Comparison of ENCODE assay signal across 24 cellular contexts in the genomic region with DNA sequence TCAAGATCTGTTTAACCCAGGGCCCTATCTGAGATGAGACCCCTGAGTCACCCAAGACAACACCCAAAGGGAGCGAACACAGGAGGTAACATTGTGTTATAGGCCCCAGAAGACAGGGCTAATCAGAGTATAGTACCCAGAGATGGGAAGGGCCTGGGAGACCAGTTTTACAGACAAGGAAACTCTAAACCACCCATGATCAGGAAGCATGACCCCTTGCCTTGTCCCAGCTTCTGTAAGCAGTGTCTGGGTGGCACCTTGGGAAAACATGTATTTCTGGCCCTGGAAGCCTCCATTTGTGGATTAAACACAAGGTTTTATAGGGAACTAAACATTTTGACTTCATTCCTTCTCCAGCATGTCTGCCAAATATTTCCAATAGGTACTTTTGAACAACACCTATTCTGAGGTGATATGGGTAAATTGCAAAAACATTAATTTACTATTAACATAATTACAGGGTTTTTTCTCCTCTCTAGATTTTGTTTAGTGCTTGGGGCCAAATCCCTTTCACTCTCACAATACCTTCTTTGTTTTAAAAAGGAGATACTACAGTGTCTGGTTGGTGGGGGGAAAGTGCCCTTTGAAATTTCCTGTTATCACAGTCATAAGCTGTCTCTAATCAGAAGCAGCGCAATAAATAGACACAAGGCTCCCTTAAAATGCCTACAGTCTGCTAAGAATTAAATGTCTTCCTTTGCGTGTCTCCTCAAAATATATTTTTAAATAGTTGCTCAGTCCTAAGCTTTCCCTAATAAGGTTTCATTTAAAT.
A peak's percentile ranks its signal among the peaks of the same experiment; 100 is the strongest.
DNase-seq lines count a peak whose midpoint lies in the region; ATAC-seq and TF ChIP-seq lines count a peak whose summit lies in the region.
"Had no signal": no experiment of that assay in that cellular context is flagged by ENCODE, and none has a peak within 500 bp of the region (broad histone marks: within the 10 kb centered on the region; RNA-seq: fewer than 3 reads in every experiment).

No MANE protein-coding gene starts in this region.

- H3K27me3 Mint-ChIP-seq in mesothelial cell of epicardium (ENCODE audit: low read depth): no peaks in the 10 kb centered on the region
- H3K27me3 Mint-ChIP-seq in type B pancreatic cell: no peaks in the 10 kb centered on the region
- H3K27me3 Mint-ChIP-seq in Caco-2 (ENCODE audit: insufficient read depth, unreplicated experiment): no peaks in the 10 kb centered on the region
- H3K27me3 Mint-ChIP-seq: CD4-positive, CD25-positive, alpha-beta regulatory T cell had no signal

- POLR2A ChIA-PET in Caco-2 (lab: Charles Lee): no interaction called here

- no peak for ATAC-seq in HG02571 (IDR thresholded peaks at IDR 0.05; ENCODE audit: unreplicated experiment)
- ATAC-seq: GM12878, GM23338, PC-3, SK-N-SH treated with all-trans-retinoic acid at 6 μM for 48 hours had no signal

- H3K27ac Mint-ChIP-seq in mesothelial cell of epicardium: peak overlapping the region; percentile 6
- no peak overlapping the region for H3K27ac Mint-ChIP-seq in type B pancreatic cell
- no peak overlapping the region for H3K27ac Mint-ChIP-seq in Caco-2 (ENCODE audit: unreplicated experiment)
- H3K27ac Mint-ChIP-seq: CD4-positive, CD25-positive, alpha-beta regulatory T cell; GM23338; HFFc6 had no signal

- no peaks in the 10 kb centered on the region for H3K36me3 ChIP-seq in colonic mucosa
- no peaks in the 10 kb centered on the region for H3K36me3 ChIP-seq in Caco-2 (ENCODE audit: control insufficient read depth, insufficient read depth, low read length)
- H3K36me3 ChIP-seq: BLaER1, MG63 had no signal

- H3K4me3 ChIP-seq in colonic mucosa: no peak overlapping the region
- no peak overlapping the region for H3K4me3 ChIP-seq in Caco-2 (ENCODE audit: low read depth, low read length)
- H3K4me3 ChIP-seq: BLaER1, GM12878, GM23338, MG63 had no signal

- DNase-seq in NCI-H1048 (lab: John Stamatoyannopoulos, UW) (peak; percentile 41), colonic mucosa (peak; percentile 28), mesothelial cell of epicardium (ENCODE audit: low spot score in 2 of 2, unreplicated experiment in 2 of 2) (no peak), type B pancreatic cell (ENCODE audit: extremely low spot score, unreplicated experiment) (no peak), Caco-2 (no peak), NCI-H2081 treated with DMSO at 0.1 percent for 48 hours (lab: John Stamatoyannopoulos, UW) (no peak)
- DNase-seq: CD4-positive, CD25-positive, alpha-beta regulatory T cell; H9; HFFc6; IMR-90; KG1; MG63; NCI-H1694; NCI-H2029 treated with DMSO at 0.1 percent for 48 hours; NCI-H2171; NCI-H345; NCI-H510A treated with DMSO at 0.1 percent for 48 hours; NK-92 treated with Interleukin-12 subunit alpha and Interleukin-12 subunit beta, amount 100 ng/mL, for 24 hours; PC-3 had no signal

- intact Hi-C loops in colonic mucosa (cut with DNase I): loop anchor here (10.0 kb wide), 1 partner anchor 342 kb away; a partner anchor contains a TSS
- intact Hi-C loops in Caco-2 (cut with micrococcal nuclease; ENCODE audit: unreplicated experiment): loop anchor here (10.0 kb wide), 1 partner anchor 342 kb away; a partner anchor contains a TSS

- no TSS peak for BruUV-seq in Caco-2 (replicated peaks; lab: Mats Ljungman, UMichigan)

- H3K36me3 Mint-ChIP-seq in mesothelial cell of epicardium (no peaks in the 10 kb centered on the region), type B pancreatic cell (no peaks in the 10 kb centered on the region), Caco-2 (ENCODE audit: insufficient read depth, unreplicated experiment) (no peaks in the 10 kb centered on the region)
- H3K36me3 Mint-ChIP-seq: CD4-positive, CD25-positive, alpha-beta regulatory T cell had no signal

- H3K27me3 ChIP-seq in colonic mucosa: no peaks in the 10 kb centered on the region
- no peaks in the 10 kb centered on the region for H3K27me3 ChIP-seq in Caco-2 (replicated peaks; ENCODE audit: control insufficient read depth, insufficient read depth, low read length)
- H3K27me3 ChIP-seq: BLaER1, MG63 had no signal

- no peak overlapping the region for H3K27ac ChIP-seq in colonic mucosa
- H3K27ac ChIP-seq: BLaER1 had no signal

- H3K4me1 ChIP-seq in colonic mucosa: no peaks in the 10 kb centered on the region
- H3K4me1 ChIP-seq in Caco-2: peaks cover 18% of the 10 kb centered on the region
- H3K4me1 ChIP-seq: BLaER1 had no signal

- H3K9me3 Mint-ChIP-seq in mesothelial cell of epicardium: no peaks in the 10 kb centered on the region
- H3K9me3 Mint-ChIP-seq in type B pancreatic cell: no peaks in the 10 kb centered on the region
- no peaks in the 10 kb centered on the region for H3K9me3 Mint-ChIP-seq in Caco-2 (ENCODE audit: unreplicated experiment)
- H3K9me3 Mint-ChIP-seq: GM23338, H9 had no signal

- no peaks in the 10 kb centered on the region for H3K9me3 ChIP-seq in colonic mucosa
- no peaks in the 10 kb centered on the region for H3K9me3 ChIP-seq in Caco-2
- H3K9me3 ChIP-seq: BLaER1, MG63 had no signal

- H3K4me3 Mint-ChIP-seq in mesothelial cell of epicardium (no peak overlapping the region), type B pancreatic cell (peak overlapping the region; percentile 18), Caco-2 (ENCODE audit: unreplicated experiment) (no peak overlapping the region)
- H3K4me3 Mint-ChIP-seq: CD4-positive, CD25-positive, alpha-beta regulatory T cell; GM23338; H9; HFFc6 had no signal

- TF ChIP-seq CTCF in colonic mucosa (IDR thresholded peaks at IDR 0.05): no peak
- no peak for TF ChIP-seq CTCF in mesothelial cell of epicardium (IDR thresholded peaks at IDR 0.05; ENCODE audit: unreplicated experiment)
- TF ChIP-seq CTCF in type B pancreatic cell (conservative IDR thresholded peaks at IDR 0.05): no peak
- no peak for TF ChIP-seq CTCF in Caco-2 (IDR thresholded peaks at IDR 0.05; ENCODE audit: insufficient read depth in 1 of 2, low read depth in 1 of 2, low read length in 1 of 2, severe bottlenecking in 1 of 2, unreplicated experiment in 1 of 2)

- CTCF ChIA-PET in Caco-2 (lab: Charles Lee): no interaction called here

- H3K9ac ChIP-seq in colonic mucosa (ENCODE audit: low read depth in 2 of 2, low read length in 2 of 2): no peak overlapping the region
- H3K9ac ChIP-seq: BLaER1 had no signal

- H3K4me1 Mint-ChIP-seq in mesothelial cell of epicardium (peaks cover 48% of the 10 kb centered on the region), type B pancreatic cell (ENCODE audit: unreplicated experiment) (peaks cover 43% of the 10 kb centered on the region), Caco-2 (ENCODE audit: low read depth, unreplicated experiment) (no peaks in the 10 kb centered on the region)
- H3K4me1 Mint-ChIP-seq: CD4-positive, CD25-positive, alpha-beta regulatory T cell had no signal

Comparison
In these comparisons a context has a peak if more than half of its experiments do, and no peak if none do; other contexts are left out.
1. DNase-seq: peak in NCI-H1048 (single experiment) and colonic mucosa (single experiment); none in mesothelial cell of epicardium (0 of 2), type B pancreatic cell (single experiment), Caco-2 (0 of 2) and NCI-H2081 treated with DMSO at 0.1 percent for 48 hours (single experiment).